In the genomic region with DNA sequence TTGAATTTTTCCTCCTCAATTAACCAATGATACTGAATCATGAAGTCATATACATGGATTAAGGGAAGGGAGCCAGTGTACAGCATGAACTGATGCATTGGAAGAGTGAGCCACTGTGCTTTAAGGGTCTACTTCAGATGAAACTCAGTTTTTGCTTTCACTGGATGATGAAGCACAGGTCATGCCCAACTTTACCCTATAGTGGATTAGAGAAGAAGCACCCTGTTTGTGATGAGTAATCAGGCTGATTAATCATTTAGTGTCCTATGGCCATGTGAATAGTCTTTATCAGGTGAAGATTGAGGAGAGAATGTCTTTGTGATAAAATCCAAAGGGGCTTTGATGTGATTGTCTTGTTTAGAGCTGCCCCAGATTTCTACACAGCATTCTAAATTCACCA, we compare ENCODE assay signal across 36 cellular contexts. TPM values are rescaled to one million over a fixed set of nuclear protein-coding genes. Genes with fewer than 3 reads are reported as not detected.
"Had no signal": no experiment of that assay in that cellular context is flagged by ENCODE, and none has a peak within 500 bp of the region (broad histone marks: within the 10 kb centered on the region; RNA-seq: fewer than 3 reads in every experiment).

No MANE protein-coding gene starts in this region.

- H3K4me3 Mint-ChIP-seq: activated B cell treated with CpG ODN at 0.5 μM for 24 hours; activated CD4-positive, alpha-beta memory T cell treated with anti-CD3 and anti-CD28 coated beads, Interleukin-2, amount 10 ng/mL, durations not matched to agents 7 days and 5 days; activated CD8-positive, alpha-beta memory T cell treated with anti-CD3 and anti-CD28 coated beads, Interleukin-2, amount 10 ng/mL, durations not matched to agents 7 days and 5 days; activated naive CD4-positive, alpha-beta T cell treated with anti-CD3 and anti-CD28 coated beads, Interleukin-2, amount 10 ng/mL, durations not matched to agents 7 days and 5 days; activated naive CD8-positive, alpha-beta T cell; activated naive CD8-positive, alpha-beta T cell treated with anti-CD3 and anti-CD28 coated beads, Interleukin-2, amount 50 U/mL, for 24 hours; brain had no signal

- DNase-seq: activated B cell treated with CpG ODN at 0.5 μM for 24 hours; activated CD4-positive, alpha-beta memory T cell treated with anti-CD3 and anti-CD28 coated beads, Interleukin-2, amount 10 ng/mL, durations not matched to agents 7 days and 5 days; activated CD4-positive, alpha-beta T cell treated with anti-CD3 and anti-CD28 coated beads for 4 hours; activated CD4-positive, CD25-positive, alpha-beta regulatory T cell treated with anti-CD3 and anti-CD28 coated beads, Interleukin-2, amount 50 U/mL, for 72 hours; activated CD8-positive, alpha-beta memory T cell treated with anti-CD3 and anti-CD28 coated beads for 24 hours; activated CD8-positive, alpha-beta memory T cell treated with anti-CD3 and anti-CD28 coated beads, Interleukin-2, amount 10 ng/mL, durations not matched to agents 7 days and 5 days; activated CD8-positive, alpha-beta memory T cell treated with anti-CD3 and anti-CD28 coated beads, Interleukin-2, amount 50 U/mL, for 48 hours; activated effector memory CD4-positive, alpha-beta T cell treated with Interleukin-2 at 50 U/mL for 16 hours; activated naive CD4-positive, alpha-beta T cell treated with anti-CD3 and anti-CD28 coated beads, Interleukin-2, amount 10 ng/mL, durations not matched to agents 7 days and 5 days; activated naive CD8-positive, alpha-beta T cell treated with anti-CD3 and anti-CD28 coated beads, Interleukin-2, amount 50 U/mL, for 24 hours; activated T-cell treated with anti-CD3 and anti-CD28 coated beads, Interleukin-2, amount 50 U/mL, for 48 hours; anterior cingulate cortex; central memory CD4-positive, alpha-beta T cell; Kasumi-1; MM.1S; MV-4-11; NCI-H1092; NCI-H146; NCI-H187; NCI-H2029 treated with DMSO at 0.1 percent for 48 hours; NCI-H2107; NCI-H2171; NCI-H510A; NCI-H526; NCI-H748 treated with DMSO at 0.1 percent for 48 hours; NK-92 treated with Interleukin-12 subunit alpha and Interleukin-12 subunit beta, amount 100 ng/mL, for 24 hours; PC-9; Right ventricle myocardium superior; SW 1271; T-helper 1 cell; T-helper 2 cell; T-helper 9 cell had no signal

- H3K4me2 ChIP-seq: PC-9 had no signal

- H3K27ac Mint-ChIP-seq: activated B cell treated with CpG ODN at 0.5 μM for 24 hours; activated CD4-positive, alpha-beta memory T cell treated with anti-CD3 and anti-CD28 coated beads, Interleukin-2, amount 10 ng/mL, durations not matched to agents 7 days and 5 days; activated CD8-positive, alpha-beta memory T cell treated with anti-CD3 and anti-CD28 coated beads, Interleukin-2, amount 10 ng/mL, durations not matched to agents 7 days and 5 days; activated naive CD4-positive, alpha-beta T cell treated with anti-CD3 and anti-CD28 coated beads, Interleukin-2, amount 10 ng/mL, durations not matched to agents 7 days and 5 days; activated naive CD8-positive, alpha-beta T cell; activated naive CD8-positive, alpha-beta T cell treated with anti-CD3 and anti-CD28 coated beads, Interleukin-2, amount 50 U/mL, for 24 hours; brain had no signal

- H3K36me3 Mint-ChIP-seq: activated CD8-positive, alpha-beta memory T cell treated with anti-CD3 and anti-CD28 coated beads, Interleukin-2, amount 10 ng/mL, durations not matched to agents 7 days and 5 days; activated naive CD4-positive, alpha-beta T cell treated with anti-CD3 and anti-CD28 coated beads, Interleukin-2, amount 10 ng/mL, durations not matched to agents 7 days and 5 days; activated naive CD8-positive, alpha-beta T cell; brain had no signal

- H3K27ac ChIP-seq: PC-9, VCaP had no signal

- H3K4me1 Mint-ChIP-seq: activated B cell treated with CpG ODN at 0.5 μM for 24 hours; activated naive CD4-positive, alpha-beta T cell treated with anti-CD3 and anti-CD28 coated beads, Interleukin-2, amount 10 ng/mL, durations not matched to agents 7 days and 5 days; activated naive CD8-positive, alpha-beta T cell treated with anti-CD3 and anti-CD28 coated beads, Interleukin-2, amount 50 U/mL, for 24 hours; brain had no signal

- H3K4me3 ChIP-seq: PC-9 had no signal

- H2AFZ ChIP-seq: PC-9 had no signal

- H3K9me3 Mint-ChIP-seq: activated CD4-positive, alpha-beta memory T cell treated with anti-CD3 and anti-CD28 coated beads, Interleukin-2, amount 10 ng/mL, durations not matched to agents 7 days and 5 days; activated naive CD4-positive, alpha-beta T cell treated with anti-CD3 and anti-CD28 coated beads, Interleukin-2, amount 10 ng/mL, durations not matched to agents 7 days and 5 days; activated naive CD8-positive, alpha-beta T cell treated with anti-CD3 and anti-CD28 coated beads, Interleukin-2, amount 50 U/mL, for 24 hours; brain had no signal

RNA-seq across cellular contexts. Expression of a gene that starts 45.5 kb away (rescaled TPM):
- total RNA-seq: activated B cell treated with CpG ODN at 0.5 μM for 24 hours; activated CD4-positive, alpha-beta memory T cell treated with anti-CD3 and anti-CD28 coated beads, Interleukin-2, amount 10 ng/mL, durations not matched to agents 7 days and 5 days; activated CD8-positive, alpha-beta memory T cell treated with anti-CD3 and anti-CD28 coated beads, Interleukin-2, amount 10 ng/mL, durations not matched to agents 7 days and 5 days; chondrocyte; PC-9; Right ventricle myocardium superior had no signal
